ENCODE assay signal across 28 cellular contexts in the genomic region with DNA sequence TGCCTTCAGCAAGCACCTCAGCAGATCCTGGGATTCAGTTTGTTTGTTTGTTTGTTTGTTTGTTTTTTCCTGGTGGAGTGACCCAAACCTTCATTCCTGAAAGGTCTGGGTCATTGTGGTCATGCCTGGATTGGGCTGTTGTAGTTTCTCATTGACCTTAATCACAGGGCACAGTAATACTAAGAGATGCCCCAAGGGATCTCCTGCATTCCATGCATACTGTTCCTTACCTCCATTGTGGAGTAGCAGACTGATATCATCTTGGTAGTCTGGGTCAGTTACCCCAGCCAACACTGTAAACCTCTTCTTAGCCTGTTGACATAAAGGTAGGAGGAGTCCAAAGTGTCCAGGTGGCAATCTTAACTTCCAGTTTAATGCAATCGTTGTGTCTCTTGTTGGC.
"Had no signal": no experiment of that assay in that cellular context is flagged by ENCODE, and none has a peak within 500 bp of the region (broad histone marks: within the 10 kb centered on the region; RNA-seq: fewer than 3 reads in every experiment).

No MANE protein-coding gene starts in this region.

- H3K27ac Mint-ChIP-seq: memory B cell; naive thymus-derived CD8-positive, alpha-beta T cell; nephron; stimulated activated memory B cell treated with anti-CD40 and anti-IgM and Interleukin-4, amounts not matched to agents 10 μg/mL and 1 μg/mL and 100 μg/mL, for 72 hours; stimulated activated naive CD8-positive, alpha-beta T cell treated with anti-CD3 and anti-CD28 coated beads, Interleukin-15, amount 100 ng/mL, for 72 hours had no signal

- H3K4me3 ChIP-seq: hepatocyte, left lung, lower lobe of right lung, psoas muscle, right atrium auricular region, right lobe of liver, smooth muscle cell, tibial nerve, upper lobe of left lung, vagina had no signal

- H3K9me3 ChIP-seq: lower lobe of right lung, neutrophil, psoas muscle, right atrium auricular region, right lobe of liver, vagina had no signal

- H3K36me3 Mint-ChIP-seq: memory B cell; naive thymus-derived CD8-positive, alpha-beta T cell; stimulated activated memory B cell treated with anti-CD40 and anti-IgM and Interleukin-4, amounts not matched to agents 10 μg/mL and 1 μg/mL and 100 μg/mL, for 72 hours had no signal

- H3K4me1 Mint-ChIP-seq: memory B cell; naive thymus-derived CD8-positive, alpha-beta T cell; nephron; neural crest cell; stimulated activated memory B cell treated with anti-CD40 and anti-IgM and Interleukin-4, amounts not matched to agents 10 μg/mL and 1 μg/mL and 100 μg/mL, for 72 hours; stimulated activated naive CD8-positive, alpha-beta T cell treated with anti-CD3 and anti-CD28 coated beads, Interleukin-15, amount 100 ng/mL, for 72 hours had no signal

- H3K4me3 Mint-ChIP-seq: memory B cell; naive thymus-derived CD8-positive, alpha-beta T cell; nephron; neural crest cell; stimulated activated memory B cell treated with anti-CD40 and anti-IgM and Interleukin-4, amounts not matched to agents 10 μg/mL and 1 μg/mL and 100 μg/mL, for 72 hours; stimulated activated naive CD8-positive, alpha-beta T cell treated with anti-CD3 and anti-CD28 coated beads, Interleukin-15, amount 100 ng/mL, for 72 hours had no signal

- FAIRE-seq: keratinocyte had no signal

- H3K27ac ChIP-seq: hepatocyte, left lung, lower lobe of right lung, neutrophil, parathyroid adenoma, psoas muscle, right atrium auricular region, right lobe of liver, tibial nerve, upper lobe of left lung, vagina had no signal

- H3K36me3 ChIP-seq: left lung, lower lobe of right lung, neutrophil, right atrium auricular region, right lobe of liver, tibial nerve, upper lobe of left lung, vagina had no signal

- H3K27me3 Mint-ChIP-seq: memory B cell; naive thymus-derived CD8-positive, alpha-beta T cell; stimulated activated memory B cell treated with anti-CD40 and anti-IgM and Interleukin-4, amounts not matched to agents 10 μg/mL and 1 μg/mL and 100 μg/mL, for 72 hours; stimulated activated naive CD8-positive, alpha-beta T cell treated with anti-CD3 and anti-CD28 coated beads, Interleukin-15, amount 100 ng/mL, for 72 hours had no signal

- H2AFZ ChIP-seq: hepatocyte, parathyroid adenoma had no signal

- H3K9me3 Mint-ChIP-seq: memory B cell had no signal

- DNase-seq: kidney glomerular epithelial cell; left colon; left lung; lower lobe of right lung; naive thymus-derived CD8-positive, alpha-beta T cell; occipital lobe; psoas muscle; right lobe of liver; stimulated activated CD4-positive, alpha-beta T cell treated with anti-CD3 and anti-CD28 coated beads, Interleukin-1b, Interleukin-23, amount 100 ng/mL, for 48 hours; stimulated activated CD4-positive, alpha-beta T cell treated with anti-CD3 and anti-CD28 coated beads, Interleukin-2, amount 100 ng/mL, for 48 hours; stimulated activated CD4-positive, alpha-beta T cell treated with anti-CD3 and anti-CD28 coated beads, Interleukin-4, amount 100 ng/mL, for 4 hours; stimulated activated CD8-positive, alpha-beta memory T cell treated with anti-CD3 and anti-CD28 coated beads, Interleukin-4, amount 100 ng/mL, for 48 hours; stimulated activated naive CD4-positive, alpha-beta T cell treated with Interleukin-2 at 50 U/mL for 16 hours; stimulated activated naive CD8-positive, alpha-beta T cell treated with anti-CD3 and anti-CD28 coated beads, Interleukin-15, amount 100 ng/mL, for 72 hours; substantia nigra; upper lobe of left lung had no signal

- H3K4me1 ChIP-seq: left lung, lower lobe of right lung, parathyroid adenoma, psoas muscle, right atrium auricular region, right lobe of liver, tibial nerve, upper lobe of left lung, vagina had no signal

- H3K4me2 ChIP-seq: hepatocyte, smooth muscle cell had no signal

- H3K9ac ChIP-seq: parathyroid adenoma had no signal

- H3K27me3 ChIP-seq: hepatocyte, left lung, neutrophil, right atrium auricular region, right lobe of liver, tibial nerve, upper lobe of left lung, vagina had no signal
